Comparison of ENCODE assay signal across 23 cellular contexts in genomic region chr12:31288381-31288780, GRCh38. TPM values are rescaled to one million over a fixed set of nuclear protein-coding genes. Genes with fewer than 3 reads are reported as not detected.
A peak's percentile ranks its signal among the peaks of the same experiment; 100 is the strongest.
DNase-seq lines count a peak whose midpoint lies in the region; ATAC-seq and TF ChIP-seq lines count a peak whose summit lies in the region.
"Had no signal": no experiment of that assay in that cellular context is flagged by ENCODE, and none has a peak within 500 bp of the region (broad histone marks: within the 10 kb centered on the region; RNA-seq: fewer than 3 reads in every experiment).

No MANE protein-coding gene starts in this region.

- no peak overlapping the region for H3K4me3 Mint-ChIP-seq in activated CD4-positive, alpha-beta T cell treated with anti-CD3 and anti-CD28 coated beads, Interleukin-2, amount 10 ng/mL, durations not matched to agents 7 days and 5 days
- H3K4me3 Mint-ChIP-seq in CD4-positive, CD25-positive, alpha-beta regulatory T cell: no peak overlapping the region
- H3K4me3 Mint-ChIP-seq in mesothelial cell of epicardium: no peak overlapping the region
- H3K4me3 Mint-ChIP-seq: activated B cell treated with CpG ODN at 0.5 μM for 24 hours, brain had no signal

- no peaks in the 10 kb centered on the region for H3K4me1 ChIP-seq in CD4-positive, CD25-positive, alpha-beta regulatory T cell (ENCODE audit: control insufficient read depth, insufficient read depth, low read length, poor library complexity, severe bottlenecking)
- H3K4me1 ChIP-seq: SJCRH30, stomach, thyroid gland had no signal

- H3K4me1 Mint-ChIP-seq in activated CD4-positive, alpha-beta T cell treated with anti-CD3 and anti-CD28 coated beads, Interleukin-2, amount 10 ng/mL, durations not matched to agents 7 days and 5 days: peaks cover 2% of the 10 kb centered on the region
- H3K4me1 Mint-ChIP-seq in CD4-positive, CD25-positive, alpha-beta regulatory T cell: peaks cover 6 to 10% (median 8%) of the 10 kb centered on the region in 4 donors
- peaks cover 8% of the 10 kb centered on the region for H3K4me1 Mint-ChIP-seq in mesothelial cell of epicardium
- H3K4me1 Mint-ChIP-seq: activated B cell treated with CpG ODN at 0.5 μM for 24 hours, brain had no signal

- H3K4me3 ChIP-seq in CD4-positive, CD25-positive, alpha-beta regulatory T cell (ENCODE audit: low read depth, low read length): no peak overlapping the region
- H3K4me3 ChIP-seq: dorsolateral prefrontal cortex, SJCRH30, stomach, thyroid gland had no signal

- H3K27ac Mint-ChIP-seq in activated CD4-positive, alpha-beta T cell treated with anti-CD3 and anti-CD28 coated beads, Interleukin-2, amount 10 ng/mL, durations not matched to agents 7 days and 5 days: peak overlapping the region; percentile 50
- H3K27ac Mint-ChIP-seq in CD4-positive, CD25-positive, alpha-beta regulatory T cell: peak overlapping the region in 2 of 3 donors; percentile 46 to 71
- peak overlapping the region; percentile 87 for H3K27ac Mint-ChIP-seq in mesothelial cell of epicardium

- H3K36me3 Mint-ChIP-seq in activated CD4-positive, alpha-beta T cell treated with anti-CD3 and anti-CD28 coated beads, Interleukin-2, amount 10 ng/mL, durations not matched to agents 7 days and 5 days (ENCODE audit: low read depth): peaks cover 64% of the 10 kb centered on the region
- H3K36me3 Mint-ChIP-seq in CD4-positive, CD25-positive, alpha-beta regulatory T cell: peaks cover 62% of the 10 kb centered on the region
- H3K36me3 Mint-ChIP-seq in mesothelial cell of epicardium: peaks cover 65% of the 10 kb centered on the region

- H3K9me3 Mint-ChIP-seq in activated CD4-positive, alpha-beta T cell treated with anti-CD3 and anti-CD28 coated beads, Interleukin-2, amount 10 ng/mL, durations not matched to agents 7 days and 5 days: no peaks in the 10 kb centered on the region
- H3K9me3 Mint-ChIP-seq in CD4-positive, CD25-positive, alpha-beta regulatory T cell: no peaks in the 10 kb centered on the region
- H3K9me3 Mint-ChIP-seq in mesothelial cell of epicardium: peaks cover 6% of the 10 kb centered on the region
- H3K9me3 Mint-ChIP-seq: activated B cell treated with CpG ODN at 0.5 μM for 24 hours had no signal

- CTCF ChIA-PET in activated CD4-positive, alpha-beta T cell treated with anti-CD3 and anti-CD28 coated beads, Interleukin-2, amount 10 ng/mL, durations not matched to agents 7 days and 5 days (lab: Charles Lee): no interaction called here
- CTCF ChIA-PET in HEK293T (lab: Yijun Ruan, JAX): no interaction called here

- H3K36me3 ChIP-seq in CD4-positive, CD25-positive, alpha-beta regulatory T cell (ENCODE audit: control insufficient read depth, insufficient read depth, low read length): peaks cover 73% of the 10 kb centered on the region

- H3K9me3 ChIP-seq in CD4-positive, CD25-positive, alpha-beta regulatory T cell (ENCODE audit: control insufficient read depth in 2 of 2, low read length in 2 of 2): no peaks in the 10 kb centered on the region
- H3K9me3 ChIP-seq: stomach, thyroid gland had no signal

- no peak for ATAC-seq in CD4-positive, CD25-positive, alpha-beta regulatory T cell (ENCODE audit: low read depth in 2 of 2)
- ATAC-seq: left lobe of liver had no signal

- H3K27me3 Mint-ChIP-seq in activated CD4-positive, alpha-beta T cell treated with anti-CD3 and anti-CD28 coated beads, Interleukin-2, amount 10 ng/mL, durations not matched to agents 7 days and 5 days: no peaks in the 10 kb centered on the region
- H3K27me3 Mint-ChIP-seq in CD4-positive, CD25-positive, alpha-beta regulatory T cell: no peaks in the 10 kb centered on the region
- no peaks in the 10 kb centered on the region for H3K27me3 Mint-ChIP-seq in mesothelial cell of epicardium (ENCODE audit: low read depth)
- H3K27me3 Mint-ChIP-seq: activated B cell treated with CpG ODN at 0.5 μM for 24 hours, brain had no signal

- H3K27ac ChIP-seq in CD4-positive, CD25-positive, alpha-beta regulatory T cell (ENCODE audit: insufficient read depth, low read length, poor library complexity, severe bottlenecking): no peak overlapping the region
- H3K27ac ChIP-seq: dorsolateral prefrontal cortex, SJCRH30, stomach, thyroid gland had no signal

- no peaks in the 10 kb centered on the region for H3K27me3 ChIP-seq in CD4-positive, CD25-positive, alpha-beta regulatory T cell (ENCODE audit: control insufficient read depth, insufficient read depth, low read length)
- H3K27me3 ChIP-seq: dorsolateral prefrontal cortex, SJCRH30, stomach, thyroid gland had no signal

- TF ChIP-seq CTCF in mesothelial cell of epicardium (IDR thresholded peaks at IDR 0.05; ENCODE audit: unreplicated experiment): no peak

- POLR2A ChIA-PET in activated CD4-positive, alpha-beta T cell treated with anti-CD3 and anti-CD28 coated beads, Interleukin-2, amount 10 ng/mL, durations not matched to agents 7 days and 5 days (lab: Charles Lee): no interaction called here
- POLR2A ChIA-PET in HEK293T (lab: Yijun Ruan, JAX): no interaction called here

- no peak for DNase-seq in activated CD4-positive, alpha-beta T cell treated with anti-CD3 and anti-CD28 coated beads, Interleukin-2, amount 10 ng/mL, durations not matched to agents 7 days and 5 days
- no peak for DNase-seq in activated CD4-positive, alpha-beta T cell treated with anti-CD3 and anti-CD28 coated beads for 1 hour
- no peak for DNase-seq in CD4-positive, CD25-positive, alpha-beta regulatory T cell
- peak; percentile 86 for DNase-seq in NCI-H69 (lab: John Stamatoyannopoulos, UW)
- no peak for DNase-seq in mesothelial cell of epicardium (ENCODE audit: low spot score in 2 of 2, unreplicated experiment in 2 of 2)
- DNase-seq in AG08395 (ENCODE audit: low spot score): no peak
- DNase-seq in activated CD4-positive, CD25-positive, alpha-beta regulatory T cell treated with anti-CD3 and anti-CD28 coated beads, Interleukin-2, amount 50 U/mL, for 72 hours: no peak
- no peak for DNase-seq in HEK293T (ENCODE audit: extremely low spot score)
- DNase-seq: activated B cell treated with CpG ODN at 0.5 μM for 24 hours; activated CD8-positive, alpha-beta memory T cell treated with anti-CD3 and anti-CD28 coated beads for 24 hours; dorsolateral prefrontal cortex; GOT3; IMR-90; mesenchymal stem cell; NCI-H2081; NCI-H226; NCI-H748 treated with DMSO at 0.1 percent for 48 hours; occipital lobe; SJCRH30; stomach; thyroid gland had no signal

TF ChIP-seq in HEK293T, 16 proteins besides CTCF, POLR2A, EP300 and RAD21:
- no peak for TF ChIP-seq FOXA1 (IDR thresholded peaks at IDR 0.05)

RNA-seq across cellular contexts. Expression of gene SINHCAF, which starts 37.6 kb away (rescaled TPM):
- 10 to 100 TPM; 91.3 to 92.3 TPM for total RNA-seq in activated CD4-positive, alpha-beta T cell treated with anti-CD3 and anti-CD28 coated beads, Interleukin-2, amount 10 ng/mL, durations not matched to agents 7 days and 5 days
- total RNA-seq in CD4-positive, CD25-positive, alpha-beta regulatory T cell: 53.4 TPM
- 10 to 100 TPM; 42.0 to 73.7 (median 53.9) TPM for polyA plus RNA-seq in CD4-positive, CD25-positive, alpha-beta regulatory T cell
- total RNA-seq in mesothelial cell of epicardium: 241 to 262 TPM (median 246 TPM) in 3 replicates
